ENCODE assay signal across 15 cellular contexts in the genomic region with DNA sequence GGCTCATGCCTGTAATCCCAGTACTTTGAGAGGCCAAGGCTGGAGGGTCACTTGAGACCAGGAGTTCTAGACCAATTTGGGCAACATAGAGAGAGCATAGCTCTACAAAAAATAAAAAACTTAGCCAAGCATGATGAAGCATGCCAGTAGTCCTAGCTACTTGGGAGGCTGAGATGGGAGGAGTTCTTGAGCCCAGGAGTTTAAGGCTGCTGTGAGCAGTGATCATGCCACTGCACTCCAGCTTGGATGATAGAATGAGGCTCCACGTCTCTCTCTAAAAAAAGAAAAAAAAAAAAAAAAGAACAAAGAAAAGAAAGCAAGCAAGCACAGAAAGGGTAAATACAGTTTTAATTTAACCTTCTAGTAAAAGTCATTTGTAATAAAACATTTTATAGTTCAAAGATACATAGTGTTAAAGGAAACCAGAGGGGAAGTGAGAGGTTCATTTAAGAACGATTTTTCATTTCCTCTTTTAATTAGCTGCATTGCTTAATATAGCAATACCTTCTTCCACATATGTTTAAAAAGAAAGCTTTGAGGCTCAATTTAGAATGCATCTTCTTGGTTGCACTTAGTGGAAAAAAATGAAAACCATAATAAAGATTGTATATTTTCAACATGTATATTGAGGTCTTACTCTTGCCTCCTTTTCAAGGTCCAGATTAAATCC. TPM values are rescaled to one million over a fixed set of nuclear protein-coding genes. Genes with fewer than 3 reads are reported as not detected.
A peak's percentile ranks its signal among the peaks of the same experiment; 100 is the strongest.
DNase-seq lines count a peak whose midpoint lies in the region; ATAC-seq, FAIRE-seq and TF ChIP-seq lines count a peak whose summit lies in the region.
"Had no signal": no experiment of that assay in that cellular context is flagged by ENCODE, and none has a peak within 500 bp of the region (broad histone marks: within the 10 kb centered on the region; RNA-seq: fewer than 3 reads in every experiment).

No MANE protein-coding gene starts in this region.

- CTCF ChIA-PET in GM12878 (lab: Yijun Ruan, JAX) = interaction anchor here (1.1 kb wide), 1 partner anchor 45 kb away, joined by 3 read pairs; no protein-coding TSS in a partner anchor

- intact Hi-C loops in GM12878 (cut with micrococcal nuclease; ENCODE audit: unreplicated experiment) (no loop called here), uterus (cut with DNase I; ENCODE audit: low total_unique reads) (no loop called here), body of pancreas (cut with DNase I) (no loop called here)

- H3K27ac ChIP-seq in GM12878 (ENCODE audit: control insufficient read depth, insufficient read depth) = no peak overlapping the region
- no peak overlapping the region for H3K27ac ChIP-seq in uterus
- H3K27ac ChIP-seq in body of pancreas = no peak overlapping the region
- H3K27ac ChIP-seq: hepatocyte, thyroid gland had no signal

- H3K9me3 ChIP-seq in GM12878 (replicated peaks; ENCODE audit: control insufficient read depth, insufficient read depth, low read length) (no peaks in the 10 kb centered on the region), uterus (no peaks in the 10 kb centered on the region), body of pancreas (no peaks in the 10 kb centered on the region)
- H3K9me3 ChIP-seq: thyroid gland had no signal

- ATAC-seq in GM18907 (IDR thresholded peaks at IDR 0.05; ENCODE audit: unreplicated experiment) (peak; percentile 77), GM21786 (IDR thresholded peaks at IDR 0.05; ENCODE audit: unreplicated experiment) (peak; percentile 78), HG03442 (IDR thresholded peaks at IDR 0.05; ENCODE audit: unreplicated experiment) (peak; percentile 71), GM12878 (peak; percentile 62), body of pancreas (no peak)

- SMC1A ChIA-PET in GM12878 (lab: Charles Lee; ENCODE audit: uncharacterized antibody, unreplicated experiment) = interaction anchor here (0.7 to 2.8 kb wide), 7 partner anchors 8 to 344 kb away, joined by 3 to 10 read pairs (median 3); a partner anchor contains a TSS

- TF ChIP-seq POLR2A in GM12878 (IDR thresholded peaks at IDR 0.05; ENCODE audit: low read depth, low read length) (no peak), uterus (IDR thresholded peaks at IDR 0.05) (no peak), body of pancreas (IDR thresholded peaks at IDR 0.05) (no peak)

- RAD21 ChIA-PET in GM12878 (lab: Charles Lee; ENCODE audit: unreplicated experiment) = interaction anchor here (0.6 kb wide), 1 partner anchor 303 kb away, joined by 3 read pairs; no protein-coding TSS in a partner anchor

- no peaks in the 10 kb centered on the region for H4K20me1 ChIP-seq in GM12878 (ENCODE audit: control insufficient read depth, insufficient read depth)

- FAIRE-seq in GM12878 (lab: Jason Lieb, UNC) = no peak

- POLR2A ChIA-PET in GM12878 (lab: Charles Lee) = interaction anchor here (0.6 to 0.7 kb wide), 2 partner anchors 9 to 364 kb away, joined by 3 read pairs; no protein-coding TSS in a partner anchor

- H3K4me1 ChIP-seq in GM12878 (ENCODE audit: control insufficient read depth, insufficient read depth, low read length) (peaks cover 5% of the 10 kb centered on the region), uterus (no peaks in the 10 kb centered on the region), body of pancreas (no peaks in the 10 kb centered on the region)
- H3K4me1 ChIP-seq: thyroid gland had no signal

- no peaks in the 10 kb centered on the region for H3K79me2 ChIP-seq in GM12878 (ENCODE audit: control insufficient read depth, insufficient read depth, low read length)
- H3K79me2 ChIP-seq: hepatocyte had no signal

- no peak for TF ChIP-seq EP300 in GM12878 (IDR thresholded peaks at IDR 0.05; ENCODE audit: borderline replicate concordance in 1 of 2, control insufficient read depth in 1 of 2, low read depth in 2 of 2, low read length in 2 of 2)

- WGBS in GM12878 (ENCODE audit: insufficient coverage, insufficient replicate concordance, low lambda C conversion rate, missing lambda C conversion rate) = 4% methylated on average over 1 of the region's 2 CpGs
- 68 to 79% methylated on average over 2 of the region's 2 CpGs for WGBS in body of pancreas, 2 donors

- no peaks in the 10 kb centered on the region for H3K27me3 ChIP-seq in GM12878 (replicated peaks in 1 of 2; ENCODE audit: control insufficient read depth in 2 of 2, insufficient read depth in 2 of 2, low read length in 1 of 2)
- H3K27me3 ChIP-seq in uterus = no peaks in the 10 kb centered on the region
- no peaks in the 10 kb centered on the region for H3K27me3 ChIP-seq in body of pancreas
- H3K27me3 ChIP-seq: hepatocyte, thyroid gland had no signal

- no peaks in the 10 kb centered on the region for H3K36me3 ChIP-seq in GM12878 (ENCODE audit: control insufficient read depth in 2 of 2, insufficient read depth in 2 of 2, low read length in 1 of 2)
- no peaks in the 10 kb centered on the region for H3K36me3 ChIP-seq in uterus
- H3K36me3 ChIP-seq in body of pancreas (replicated peaks in 1 of 2; ENCODE audit: insufficient read depth in 1 of 2, low read depth in 2 of 2) = no peaks in the 10 kb centered on the region
- H3K36me3 ChIP-seq: thyroid gland had no signal

- H3K9ac ChIP-seq in GM12878 (ENCODE audit: control insufficient read depth, insufficient read depth, low read length) = no peak overlapping the region

- peak overlapping the region; percentile 44; the same call in 1 of the 2 replicates for H3K4me2 ChIP-seq in GM12878 (ENCODE audit: control insufficient read depth, insufficient read depth)
- H3K4me2 ChIP-seq: hepatocyte had no signal

- no peak for TF ChIP-seq RAD21 in GM12878 (IDR thresholded peaks at IDR 0.05; ENCODE audit: insufficient read depth, low read depth, low read length)

- in situ Hi-C loops in GM12878 (cut with MboI) = loop anchor here (10.0 kb wide), 1 partner anchor 339 kb away; no protein-coding TSS in a partner anchor

- TF ChIP-seq CTCF in GM12878 (IDR thresholded peaks at IDR 0.05 in 2 of 3, conservative IDR thresholded peaks at IDR 0.05 in 1 of 3; ENCODE audit: control insufficient read depth in 2 of 3, extremely low read depth in 1 of 3, insufficient read depth in 1 of 3, low read depth in 3 of 3, low read length in 3 of 3) (no peak), uterus (IDR thresholded peaks at IDR 0.05) (no peak), body of pancreas (IDR thresholded peaks at IDR 0.05) (no peak)

- DNase-seq in GM12878 (ENCODE audit: low read depth, low spot score) (no peak), NCI-H748 treated with DMSO at 0.1 percent for 48 hours (lab: John Stamatoyannopoulos, UW) (no peak), uterus (no peak), body of pancreas (no peak)
- DNase-seq in stimulated activated naive CD4-positive, alpha-beta T cell (lab: John Stamatoyannopoulos, UW) = no peak
- DNase-seq: COR-L47, mesendoderm, NCI-H1048, T-helper 2 cell, thyroid gland had no signal

- H3K4me3 ChIP-seq in GM12878 = no peak overlapping the region
- H3K4me3 ChIP-seq in uterus = no peak overlapping the region
- no peak overlapping the region for H3K4me3 ChIP-seq in body of pancreas
- H3K4me3 ChIP-seq: hepatocyte, thyroid gland had no signal

- BruUV-seq in GM12878 (replicated peaks; lab: Mats Ljungman, UMichigan) = no TSS peak

- H2AFZ ChIP-seq in GM12878 (ENCODE audit: control insufficient read depth, low read depth, low read length) = no peak overlapping the region
- H2AFZ ChIP-seq: hepatocyte had no signal

TF ChIP-seq in GM12878, 131 proteins besides CTCF, POLR2A, EP300 and RAD21:
- TF ChIP-seq ZSCAN29 (IDR thresholded peaks at IDR 0.05) (no peak), SPI1 (IDR thresholded peaks at IDR 0.05; ENCODE audit: borderline replicate concordance, insufficient read depth, low read depth, low read length) (peak; percentile 71)

RNA-seq across cellular contexts. Expression of a gene that starts 14.9 kb away (rescaled TPM):
- total RNA-seq in GM12878 (2013; cell fraction: nucleolus; rRNA removed) = not detected in 2 replicates
- total RNA-seq in GM12878 (2014; rRNA removed) = 0.44 and 0.45 TPM in 2 replicates
- total RNA-seq in GM12878 (2014; rRNA removed; fragmentation: Illumina TruSeq; extraction: Trizol) = 0.69 and 0.85 TPM in 2 replicates
- total RNA-seq in GM12878 (2021) = 0.29 and 0.67 TPM in 2 replicates
- polyA plus RNA-seq in GM12878 (2011; ENCODE audit: low read depth) = not detected
- 0.15 and 0.53 TPM in 2 replicates for polyA plus RNA-seq in GM12878 (2011; rRNA removed)
- 0.06 and 0.07 TPM in 2 replicates for polyA plus RNA-seq in GM12878 (2011; cell fraction: cytosol; rRNA removed)
- polyA plus RNA-seq in GM12878 (2011; cell fraction: nucleus; rRNA removed) = 0.33 and 0.51 TPM in 2 replicates
- 0.19 TPM in 1 of 2 replicates, not detected in the other for polyA plus RNA-seq in GM12878 (2012)
- polyA plus RNA-seq in GM12878 (2014; fragmentation: Illumina TruSeq; extraction: Trizol) = 0.96 and 3.2 TPM in 2 replicates
- polyA plus RNA-seq in GM12878 (2014; fragmentation: Nextera tagmentation; extraction: Ambion mirVana) = under 1 TPM; 0.47 to 0.79 TPM
- 0.24 and 0.30 TPM in 2 replicates for polyA plus RNA-seq in GM12878 (2014; rRNA removed)
- polyA plus RNA-seq in GM12878 (2016; fragmentation: Nextera tagmentation; extraction: Ambion mirVana) = not detected
- polyA minus RNA-seq in GM12878 (2011; rRNA and poly(A)+ RNA removed) = not detected in 2 replicates
- polyA minus RNA-seq in GM12878 (2011; cell fraction: cytosol; rRNA and poly(A)+ RNA removed) = not detected in 2 replicates
- polyA minus RNA-seq in GM12878 (2011; cell fraction: nucleus; rRNA and poly(A)+ RNA removed) = 0.36 TPM in 1 of 2 replicates, not detected in the other
- total RNA-seq in uterus = 1 to 10 TPM in 1 of 4 donors, under 1 TPM in 2, not detected in 1; 0.61 to 6.8 (median 0.97) TPM
- total RNA-seq in body of pancreas = 1 to 10 TPM in 1 of 2 donors, not detected in 1; 1.3 TPM
- total RNA-seq: hepatocyte, pulmonary artery endothelial cell had no signal
- polyA plus RNA-seq: hepatocyte had no signal

RNA-seq across cellular contexts. Expression of a gene that starts 46.2 kb away (rescaled TPM):
- total RNA-seq in GM12878 (2013; cell fraction: nucleolus; rRNA removed) = 12.6 and 20.1 TPM in 2 replicates
- 0.38 and 0.73 TPM in 2 replicates for total RNA-seq in GM12878 (2014; rRNA removed)
- total RNA-seq in GM12878 (2014; rRNA removed; fragmentation: Illumina TruSeq; extraction: Trizol) = 0.46 and 0.63 TPM in 2 replicates
- total RNA-seq in GM12878 (2021) = 0.56 and 0.69 TPM in 2 replicates
- 1.2 TPM for polyA plus RNA-seq in GM12878 (2011; ENCODE audit: low read depth)
- polyA plus RNA-seq in GM12878 (2011; rRNA removed) = 3.9 and 6.3 TPM in 2 replicates
- 3.6 and 4.2 TPM in 2 replicates for polyA plus RNA-seq in GM12878 (2011; cell fraction: cytosol; rRNA removed)
- 11.5 and 12.2 TPM in 2 replicates for polyA plus RNA-seq in GM12878 (2011; cell fraction: nucleus; rRNA removed)
- polyA plus RNA-seq in GM12878 (2012) = 0.73 and 1.0 TPM in 2 replicates
- polyA plus RNA-seq in GM12878 (2014; fragmentation: Illumina TruSeq; extraction: Trizol) = 0.27 and 0.34 TPM in 2 replicates
- polyA plus RNA-seq in GM12878 (2014; fragmentation: Nextera tagmentation; extraction: Ambion mirVana) = under 1 TPM; 0.07 to 0.16 TPM
- polyA plus RNA-seq in GM12878 (2014; rRNA removed) = 0.04 and 0.35 TPM in 2 replicates
- polyA plus RNA-seq in GM12878 (2016; fragmentation: Nextera tagmentation; extraction: Ambion mirVana) = 1 to 10 TPM in 1 of 2 experiments, under 1 TPM in 1; 0.47 to 1.0 TPM
- polyA minus RNA-seq in GM12878 (2011; rRNA and poly(A)+ RNA removed) = 7.7 and 9.5 TPM in 2 replicates
- polyA minus RNA-seq in GM12878 (2011; cell fraction: cytosol; rRNA and poly(A)+ RNA removed) = 8.1 and 11.0 TPM in 2 replicates
- polyA minus RNA-seq in GM12878 (2011; cell fraction: nucleus; rRNA and poly(A)+ RNA removed) = 26.2 and 28.4 TPM in 2 replicates
- 100 to 1,000 TPM in 3 of 4 donors, 10 to 100 TPM in 1; 75.6 to 329 (median 147) TPM for total RNA-seq in uterus
- 10 to 100 TPM; 24.4 to 30.7 TPM for total RNA-seq in body of pancreas
